ENCODE assay signal across 6 cellular contexts in genomic region chr16:1941924-1942809, GRCh38. TPM values are rescaled to one million over a fixed set of nuclear protein-coding genes. Genes with fewer than 3 reads are reported as not detected.
DNase-seq lines count a peak whose midpoint lies in the region; ATAC-seq and TF ChIP-seq lines count a peak whose summit lies in the region.

No MANE protein-coding gene starts in this region.

- no peak for ATAC-seq in Panc1
- ATAC-seq in left ventricle myocardium superior = peak; percentile 7

- intact Hi-C loops in Panc1 (cut with micrococcal nuclease; ENCODE audit: unreplicated experiment) = no loop called here
- intact Hi-C loops in left ventricle myocardium superior (cut with micrococcal nuclease) = no loop called here

- no peak for TF ChIP-seq CTCF in Panc1 (IDR thresholded peaks at IDR 0.05)
- no peak for TF ChIP-seq CTCF in type B pancreatic cell (conservative IDR thresholded peaks at IDR 0.05)

- peaks cover 0 to 6% (median 0%) of the 10 kb centered on the region in 11 experiments; a peak in 3 of 22 replicates for H3K27me3 ChIP-seq in BLaER1 treated with 17β-estradiol and CSF1 and Interleukin-3, amounts not matched to agents 10 nM and 100 nM
- no peaks in the 10 kb centered on the region for H3K27me3 ChIP-seq in Panc1 (ENCODE audit: control insufficient read depth, insufficient read depth, low read length)

- in situ Hi-C loops in Panc1 (cut with HindIII; ENCODE audit: low pct_unique_long_range_greater_than_20kb, low sequenced_read_pairs) = no loop called here

- peak overlapping the region; percentile 52 to 80 (median 71); a peak in 21 of 22 replicates for H3K27ac ChIP-seq in BLaER1 treated with 17β-estradiol and CSF1 and Interleukin-3, amounts not matched to agents 10 nM and 100 nM
- peak overlapping the region; percentile 70 for H3K27ac ChIP-seq in Panc1 (ENCODE audit: low read length)

- POLR2A ChIA-PET in Panc1 (lab: Charles Lee) = no interaction called here

- H3K9ac ChIP-seq in BLaER1 treated with 17β-estradiol and CSF1 and Interleukin-3, amounts not matched to agents 10 nM and 100 nM = peak overlapping the region; percentile 75 to 88 (median 83)

- peaks cover 4% of the 10 kb centered on the region for H3K4me1 Mint-ChIP-seq in type B pancreatic cell (ENCODE audit: unreplicated experiment)

- peak overlapping the region; percentile 75 to 95 (median 86) for H3K4me3 ChIP-seq in BLaER1 treated with 17β-estradiol and CSF1 and Interleukin-3, amounts not matched to agents 10 nM and 100 nM
- peak overlapping the region; percentile 60 to 78 for H3K4me3 ChIP-seq in Panc1 (ENCODE audit: low read depth in 2 of 2, low read length in 2 of 2)

- no peaks in the 10 kb centered on the region for H3K36me3 Mint-ChIP-seq in type B pancreatic cell

- H3K27me3 Mint-ChIP-seq in type B pancreatic cell = no peaks in the 10 kb centered on the region

- H3K4me3 Mint-ChIP-seq in type B pancreatic cell = peak overlapping the region; percentile 88

- H3K36me3 ChIP-seq in BLaER1 treated with 17β-estradiol and CSF1 and Interleukin-3, amounts not matched to agents 10 nM and 100 nM = peaks cover 17 to 37% (median 26%) of the 10 kb centered on the region in 11 experiments
- no peaks in the 10 kb centered on the region; the same call in 1 of the 2 replicates for H3K36me3 ChIP-seq in Panc1 (ENCODE audit: control insufficient read depth, insufficient read depth, low read length)

- H3K9me3 ChIP-seq in BLaER1 treated with 17β-estradiol and CSF1 and Interleukin-3, amounts not matched to agents 10 nM and 100 nM (replicated peaks in 1 of 11) = no peaks in the 10 kb centered on the region
- no peaks in the 10 kb centered on the region for H3K9me3 ChIP-seq in Panc1 (ENCODE audit: control insufficient read depth, insufficient read depth, low read depth, low read length)

- H3K9me3 Mint-ChIP-seq in type B pancreatic cell = no peaks in the 10 kb centered on the region

- peaks cover 38 to 66% (median 50%) of the 10 kb centered on the region in 10 experiments for H3K4me1 ChIP-seq in BLaER1 treated with 17β-estradiol and CSF1 and Interleukin-3, amounts not matched to agents 10 nM and 100 nM
- H3K4me1 ChIP-seq in Panc1 (ENCODE audit: control insufficient read depth, insufficient read depth, low read length) = peaks cover 11% of the 10 kb centered on the region

- BruUV-seq in Panc1 (replicated peaks; lab: Mats Ljungman, UMichigan) = TSS peak; percentile 86

- CTCF ChIA-PET in Panc1 (lab: Charles Lee) = interaction anchor here (0.6 kb wide), 1 partner anchor 599 kb away, joined by 8 read pairs; no protein-coding TSS in a partner anchor

- H3K27ac Mint-ChIP-seq in type B pancreatic cell = peak overlapping the region; percentile 48

- H3K4me2 ChIP-seq in BLaER1 treated with 17β-estradiol and CSF1 and Interleukin-3, amounts not matched to agents 10 nM and 100 nM = peak overlapping the region; percentile 96 to 100 (median 100)

- H4K20me1 ChIP-seq in BLaER1 treated with 17β-estradiol and CSF1 and Interleukin-3, amounts not matched to agents 10 nM and 100 nM = peaks cover 0 to 46% (median 27%) of the 10 kb centered on the region in 11 experiments; a peak in 16 of 22 replicates

- DNase-seq in Panc1 (ENCODE audit: low read depth, low spot score) = no peak
- peak; percentile 44 for DNase-seq in left ventricle myocardium superior
- no peak for DNase-seq in type B pancreatic cell (ENCODE audit: extremely low spot score, unreplicated experiment)
- no peak for DNase-seq in NCI-H748 (lab: John Stamatoyannopoulos, UW; ENCODE audit: unreplicated experiment)
- DNase-seq in mucosa of gallbladder (ENCODE audit: low spot score) = no peak

RNA-seq across cellular contexts. Expression of gene MSRB1, which starts 0.8 kb away (rescaled TPM):
- total RNA-seq in Panc1 (2021; ENCODE audit: unreplicated experiment) (25.3 TPM), left ventricle myocardium superior (25.9 TPM), type B pancreatic cell (ENCODE audit: low replicate concordance) (34.8 and 37.7 TPM in 2 replicates), mucosa of gallbladder (41.2 TPM)
- 44.3 TPM for polyA plus RNA-seq in Panc1 (2012; ENCODE audit: insufficient read length)

RNA-seq across cellular contexts. Expression of gene RPL3L, which starts 12.3 kb away (rescaled TPM):
- total RNA-seq in Panc1 (2021; ENCODE audit: unreplicated experiment) = 0.26 TPM
- polyA plus RNA-seq in Panc1 (2012; ENCODE audit: insufficient read length) = not detected
- total RNA-seq in left ventricle myocardium superior = 315 TPM
- total RNA-seq in type B pancreatic cell (ENCODE audit: low replicate concordance) = not detected in 2 replicates
- total RNA-seq in mucosa of gallbladder = not detected

RNA-seq across cellular contexts. Expression of gene NDUFB10, which starts 17.2 kb away (rescaled TPM):
- total RNA-seq in Panc1 (2021; ENCODE audit: unreplicated experiment) (287 TPM), left ventricle myocardium superior (769 TPM), type B pancreatic cell (ENCODE audit: low replicate concordance) (122 and 130 TPM in 2 replicates), mucosa of gallbladder (145 TPM)
- polyA plus RNA-seq in Panc1 (2012; ENCODE audit: insufficient read length) = 493 TPM

RNA-seq across cellular contexts. Expression of gene RPS2, which starts 22.5 kb away (rescaled TPM):
- total RNA-seq in Panc1 (2021; ENCODE audit: unreplicated experiment) = 2,794 TPM
- 3,901 TPM for polyA plus RNA-seq in Panc1 (2012; ENCODE audit: insufficient read length)
- 788 TPM for total RNA-seq in left ventricle myocardium superior
- 3,017 and 3,035 TPM in 2 replicates for total RNA-seq in type B pancreatic cell (ENCODE audit: low replicate concordance)
- 1,121 TPM for total RNA-seq in mucosa of gallbladder

RNA-seq across cellular contexts. Expression of gene HS3ST6, which starts 24.0 kb away (rescaled TPM):
- 3.3 TPM for total RNA-seq in Panc1 (2021; ENCODE audit: unreplicated experiment)
- polyA plus RNA-seq in Panc1 (2012; ENCODE audit: insufficient read length) = 2.3 TPM
- not detected for total RNA-seq in left ventricle myocardium superior
- 1.3 and 5.6 TPM in 2 replicates for total RNA-seq in type B pancreatic cell (ENCODE audit: low replicate concordance)
- not detected for total RNA-seq in mucosa of gallbladder

Comparison
In these comparisons a context has a peak if more than half of its experiments do, and no peak if none do; other contexts are left out.
1. RNA of gene RPL3L, which starts 12.3 kb away (total RNA-seq): 315 TPM in left ventricle myocardium superior (single experiment); 0.26 TPM in Panc1 (single experiment), not detected in type B pancreatic cell and not detected in mucosa of gallbladder (single experiment); every median in the first group is over 100 times any median in the second.